ENCODE assay signal across 12 cellular contexts in genomic region chr10:103776878-103777591, GRCh38.
DNase-seq lines count a peak whose midpoint lies in the region; ATAC-seq and TF ChIP-seq lines count a peak whose summit lies in the region.
"Had no signal": no experiment of that assay in that cellular context is flagged by ENCODE, and none has a peak within 500 bp of the region (broad histone marks: within the 10 kb centered on the region; RNA-seq: fewer than 3 reads in every experiment).

No MANE protein-coding gene starts in this region.

- H3K27me3 Mint-ChIP-seq in nephron progenitor cell (ENCODE audit: low read depth, poor library complexity) = peaks cover 10% of the 10 kb centered on the region

- ATAC-seq in HG03095 (IDR thresholded peaks at IDR 0.05; ENCODE audit: unreplicated experiment) (peak; percentile 44), esophagus mucosa (peak; percentile 49)

- H3K4me1 Mint-ChIP-seq in nephron progenitor cell = peaks cover 24% of the 10 kb centered on the region

- peak; percentile 40 for DNase-seq in GM10266 (ENCODE audit: extremely low spot score)
- no peak for DNase-seq in nephron progenitor cell
- no peak for DNase-seq in middle frontal gyrus (ENCODE audit: extremely low spot score, low spot score)
- no peak for DNase-seq in NCI-H2227 treated with DMSO at 0.1 percent for 48 hours (lab: John Stamatoyannopoulos, UW)
- DNase-seq in amygdala (lab: John Stamatoyannopoulos, UW) = no peak
- DNase-seq in activated CD4-positive, alpha-beta T cell treated with anti-CD3 and anti-CD28 coated beads, Interleukin-2, amount 50 U/mL, for 4 hours = no peak
- DNase-seq: activated CD4-positive, alpha-beta T cell treated with anti-CD3 and anti-CD28 coated beads, Interleukin-2, amount 50 U/mL, for 1 hour; DND-41; NCI-H510A treated with DMSO at 0.1 percent for 48 hours; stimulated activated CD4-positive, alpha-beta T cell treated with anti-CD3 and anti-CD28 coated beads, Interleukin-2, amount 100 ng/mL, for 48 hours had no signal

- H3K36me3 Mint-ChIP-seq in nephron progenitor cell (ENCODE audit: low read depth) = peaks cover 31% of the 10 kb centered on the region

- peak overlapping the region; percentile 32 for H3K27ac Mint-ChIP-seq in nephron progenitor cell

- TF ChIP-seq CTCF in GM10266 (IDR thresholded peaks at IDR 0.05; ENCODE audit: control insufficient read depth, insufficient read depth, low read depth, missing control alignments) (no peak), nephron progenitor cell (IDR thresholded peaks at IDR 0.05) (no peak)

- peaks cover 9% of the 10 kb centered on the region for H3K9me3 Mint-ChIP-seq in nephron progenitor cell

- no peak overlapping the region for H3K4me3 Mint-ChIP-seq in nephron progenitor cell
